In genomic region chrX:12548341-12548740, GRCh38 we compare ENCODE assay signal across 26 cellular contexts.
"Had no signal": no experiment of that assay in that cellular context is flagged by ENCODE, and none has a peak within 500 bp of the region (broad histone marks: within the 10 kb centered on the region; RNA-seq: fewer than 3 reads in every experiment).

No MANE protein-coding gene starts in this region.

- H3K4me2 ChIP-seq: SK-N-SH had no signal

- ATAC-seq: activated CD8-positive, alpha-beta T cell treated with anti-CD3 and anti-CD28 coated beads, Interleukin-2, amount 10 ng/mL, durations not matched to agents 7 days and 5 days; body of pancreas had no signal

- H3K9ac ChIP-seq: SK-N-SH had no signal

- H3K4me3 ChIP-seq: body of pancreas, coronary artery, MG63, Peyer's patch, SJCRH30 had no signal

- H3K4me1 ChIP-seq: body of pancreas, Peyer's patch, SJCRH30 had no signal

- DNase-seq: activated CD4-positive, alpha-beta T cell treated with anti-CD3 and anti-CD28 coated beads, Interleukin-2, amount 50 U/mL, for 4 hours; activated CD4-positive, CD25-positive, alpha-beta regulatory T cell treated with anti-CD3 and anti-CD28 coated beads, Interleukin-2, amount 50 U/mL, for 72 hours; activated CD8-positive, alpha-beta memory T cell treated with anti-CD3 and anti-CD28 coated beads, Interleukin-2, amount 50 U/mL, for 48 hours; activated effector memory CD4-positive, alpha-beta T cell treated with Interleukin-2 at 50 U/mL for 16 hours; activated naive CD4-positive, alpha-beta T cell; activated T-cell treated with anti-CD3 and anti-CD28 coated beads, Interleukin-2, amount 50 U/mL, for 1 hour; aorta; central memory CD4-positive, alpha-beta T cell; MG63; NCI-H1092 treated with DMSO at 0.1 percent for 48 hours; NCI-H1417 treated with DMSO at 0.1 percent for 48 hours; NCI-H187; NCI-H2081; NCI-H2171; NCI-H2227 treated with DMSO at 0.1 percent for 48 hours; NCI-H510A; NCI-H526 treated with DMSO at 0.1 percent for 48 hours; Peyer's patch; Right ventricle myocardium superior; SK-N-SH; T-helper 1 cell had no signal

- H3K27ac ChIP-seq: body of pancreas, coronary artery, Peyer's patch, RWPE1, SJCRH30 had no signal

- H3K9me3 ChIP-seq: body of pancreas, MG63, Peyer's patch, SJCRH30, SK-N-SH had no signal

- H3K36me3 ChIP-seq: MG63, Peyer's patch, SJCRH30 had no signal

- H3K27me3 ChIP-seq: body of pancreas, MG63, Peyer's patch, SJCRH30 had no signal
